30 cellular contexts compared by ENCODE assay signal in the genomic region with DNA sequence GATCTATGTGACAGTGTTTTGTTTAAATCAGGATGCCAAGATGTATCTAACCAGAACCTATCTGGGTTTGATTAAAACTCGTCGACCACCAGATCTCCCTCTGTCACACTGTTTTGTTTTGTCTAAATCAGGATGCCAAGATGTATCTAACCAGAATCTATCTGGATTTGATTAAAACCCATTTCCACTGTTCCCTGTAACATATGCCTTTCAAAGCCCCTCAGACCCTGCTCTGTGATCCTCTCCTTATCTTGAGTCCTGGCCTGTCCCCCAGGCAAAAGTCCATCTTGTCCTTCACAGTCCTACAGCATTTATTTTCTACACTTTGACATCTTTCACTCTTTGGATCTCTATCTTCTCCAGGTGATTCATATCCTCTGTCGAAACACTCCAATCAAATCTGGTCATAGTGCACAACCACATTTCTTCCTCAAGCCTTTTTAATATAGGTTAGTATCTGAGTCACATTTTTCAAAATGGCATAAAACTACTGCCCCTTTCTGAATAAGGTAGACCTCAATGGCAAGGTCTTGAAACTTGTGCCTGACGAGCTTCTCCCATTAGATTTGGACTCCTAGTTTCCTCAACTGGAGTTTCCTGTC. TPM values are rescaled to one million over a fixed set of nuclear protein-coding genes. Genes with fewer than 3 reads are reported as not detected.
DNase-seq lines count a peak whose midpoint lies in the region; ATAC-seq and TF ChIP-seq lines count a peak whose summit lies in the region.
"Had no signal": no experiment of that assay in that cellular context is flagged by ENCODE, and none has a peak within 500 bp of the region (broad histone marks: within the 10 kb centered on the region; RNA-seq: fewer than 3 reads in every experiment).

No MANE protein-coding gene starts in this region.

- TF ChIP-seq CTCF in neutrophil (IDR thresholded peaks at IDR 0.05) (no peak), A673 (conservative IDR thresholded peaks at IDR 0.05; ENCODE audit: low read depth, low read length) (no peak)

- H3K27me3 Mint-ChIP-seq in activated naive CD8-positive, alpha-beta T cell treated with anti-CD3 and anti-CD28 coated beads, Interleukin-2, amount 50 U/mL, for 24 hours, result no peaks in the 10 kb centered on the region
- H3K27me3 Mint-ChIP-seq: activated CD4-positive, alpha-beta memory T cell treated with anti-CD3 and anti-CD28 coated beads, Interleukin-2, amount 10 ng/mL, durations not matched to agents 7 days and 5 days; activated naive CD8-positive, alpha-beta T cell treated with anti-CD3 and anti-CD28 coated beads, Interleukin-2, amount 10 ng/mL, durations not matched to agents 7 days and 5 days had no signal

- H3K4me3 ChIP-seq in neutrophil (ENCODE audit: low read depth in 1 of 2, low read length in 1 of 2) (no peak overlapping the region), A673 (ENCODE audit: low read depth, low read length, poor library complexity, severe bottlenecking) (no peak overlapping the region)
- H3K4me3 ChIP-seq: BLaER1 treated with 17β-estradiol and CSF1 and Interleukin-3, amounts not matched to agents 10 nM and 100 nM; dorsolateral prefrontal cortex; heart right ventricle; SK-N-MC; smooth muscle cell; testis had no signal

- no peak for DNase-seq in activated naive CD4-positive, alpha-beta T cell treated with anti-CD3 and anti-CD28 coated beads, Interleukin-2, amount 50 U/mL, for 72 hours (ENCODE audit: low spot score in 2 of 2)
- no peak for DNase-seq in activated naive CD4-positive, alpha-beta T cell treated with anti-CD3 and anti-CD28 coated beads, Interleukin-2, amount 50 U/mL, for 16 hours
- DNase-seq in M059J (ENCODE audit: low read depth) (peak; percentile 39), A673 (ENCODE audit: low spot score) (no peak), SKM-1 (lab: John Stamatoyannopoulos, UW; ENCODE audit: unreplicated experiment) (no peak), NCI-H1105 (lab: John Stamatoyannopoulos, UW) (no peak)
- DNase-seq in activated naive CD8-positive, alpha-beta T cell treated with anti-CD3 and anti-CD28 coated beads, Interleukin-2, amount 50 U/mL, for 24 hours, result no peak
- DNase-seq: activated CD4-positive, alpha-beta memory T cell treated with anti-CD3 and anti-CD28 coated beads, Interleukin-2, amount 10 ng/mL, durations not matched to agents 7 days and 5 days; activated naive CD8-positive, alpha-beta T cell treated with anti-CD3 and anti-CD28 coated beads, Interleukin-2, amount 10 ng/mL, durations not matched to agents 7 days and 5 days; activated T-cell treated with anti-CD3 and anti-CD28 coated beads, Interleukin-2, amount 50 U/mL, for 4 hours; cerebellar nuclear complex; COR-L47; DMS79 treated with DMSO at 0.1 percent for 48 hours; dorsolateral prefrontal cortex; GOT3; heart right ventricle; KBM-7; mesendoderm; NCI-H1048; NCI-H187 treated with DMSO at 0.1 percent for 48 hours; NCI-H526 treated with DMSO at 0.1 percent for 48 hours; retina; stimulated activated CD4-positive, alpha-beta T cell treated with anti-CD3 and anti-CD28 coated beads, Interleukin-2, amount 100 ng/mL, for 24 hours; T-helper 9 cell; testis had no signal

- H3K4me1 Mint-ChIP-seq in activated naive CD8-positive, alpha-beta T cell treated with anti-CD3 and anti-CD28 coated beads, Interleukin-2, amount 50 U/mL, for 24 hours, result peaks cover 43% of the 10 kb centered on the region

- H3K27ac ChIP-seq in neutrophil, result peak overlapping the region; percentile 90
- no peak overlapping the region for H3K27ac ChIP-seq in A673 (ENCODE audit: low read depth, low read length, poor library complexity, severe bottlenecking)
- H3K27ac ChIP-seq: BLaER1 treated with 17β-estradiol and CSF1 and Interleukin-3, amounts not matched to agents 10 nM and 100 nM; dorsolateral prefrontal cortex; heart right ventricle; SK-N-MC; testis had no signal

- intact Hi-C loops in A673 (cut with micrococcal nuclease; ENCODE audit: unreplicated experiment), result no loop called here

- H3K27me3 ChIP-seq in neutrophil (no peaks in the 10 kb centered on the region), A673 (replicated peaks; ENCODE audit: insufficient read depth, low read depth, low read length, poor library complexity) (no peaks in the 10 kb centered on the region)
- H3K27me3 ChIP-seq: BLaER1 treated with 17β-estradiol and CSF1 and Interleukin-3, amounts not matched to agents 10 nM and 100 nM; dorsolateral prefrontal cortex; heart right ventricle; testis had no signal

- no peaks in the 10 kb centered on the region for H3K9me3 Mint-ChIP-seq in activated naive CD4-positive, alpha-beta T cell treated with anti-CD3 and anti-CD28 coated beads, Interleukin-2, amount 50 U/mL, for 72 hours
- H3K9me3 Mint-ChIP-seq in activated naive CD8-positive, alpha-beta T cell treated with anti-CD3 and anti-CD28 coated beads, Interleukin-2, amount 50 U/mL, for 24 hours, result no peaks in the 10 kb centered on the region
- H3K9me3 Mint-ChIP-seq: activated CD4-positive, alpha-beta memory T cell treated with anti-CD3 and anti-CD28 coated beads, Interleukin-2, amount 10 ng/mL, durations not matched to agents 7 days and 5 days; activated naive CD8-positive, alpha-beta T cell treated with anti-CD3 and anti-CD28 coated beads, Interleukin-2, amount 10 ng/mL, durations not matched to agents 7 days and 5 days; activated T-cell treated with anti-CD3 and anti-CD28 coated beads, Interleukin-2, amount 50 U/mL, for 4 hours; WTC11 had no signal

- no peaks in the 10 kb centered on the region for H3K9me3 ChIP-seq in neutrophil
- H3K9me3 ChIP-seq in A673 (ENCODE audit: low read depth, low read length, poor library complexity, severe bottlenecking), result no peaks in the 10 kb centered on the region
- H3K9me3 ChIP-seq: BLaER1 treated with 17β-estradiol and CSF1 and Interleukin-3, amounts not matched to agents 10 nM and 100 nM; heart right ventricle; testis had no signal

- POLR2A ChIA-PET in A673 (lab: Charles Lee; ENCODE audit: low non-redundant PET), result no interaction called here

- H3K4me3 Mint-ChIP-seq in activated naive CD8-positive, alpha-beta T cell treated with anti-CD3 and anti-CD28 coated beads, Interleukin-2, amount 50 U/mL, for 24 hours, result no peak overlapping the region
- H3K4me3 Mint-ChIP-seq: activated CD4-positive, alpha-beta memory T cell treated with anti-CD3 and anti-CD28 coated beads, Interleukin-2, amount 10 ng/mL, durations not matched to agents 7 days and 5 days; activated naive CD8-positive, alpha-beta T cell treated with anti-CD3 and anti-CD28 coated beads, Interleukin-2, amount 10 ng/mL, durations not matched to agents 7 days and 5 days; activated T-cell treated with anti-CD3 and anti-CD28 coated beads, Interleukin-2, amount 50 U/mL, for 4 hours; WTC11 had no signal

- H3K36me3 ChIP-seq in neutrophil, result peaks cover 64% of the 10 kb centered on the region
- H3K36me3 ChIP-seq in A673 (ENCODE audit: insufficient read depth, low read length, poor library complexity, severe bottlenecking), result peaks cover 75% of the 10 kb centered on the region

- H3K4me1 ChIP-seq in neutrophil (ENCODE audit: control insufficient read depth in 1 of 2, insufficient read depth in 1 of 2, low read depth in 1 of 2, low read length in 1 of 2) (peaks cover 18 to 19% of the 10 kb centered on the region in 2 experiments), A673 (ENCODE audit: insufficient read depth, low read length, poor library complexity, severe bottlenecking) (peaks cover 10% of the 10 kb centered on the region)
- H3K4me1 ChIP-seq: heart right ventricle, testis had no signal

- CTCF ChIA-PET in A673 (lab: Charles Lee), result no interaction called here

- ATAC-seq in activated naive CD4-positive, alpha-beta T cell treated with anti-CD3 and anti-CD28 coated beads, Interleukin-2, amount 50 U/mL, for 72 hours, result peak; percentile 16 to 28
- peak; percentile 12 for ATAC-seq in activated naive CD8-positive, alpha-beta T cell treated with anti-CD3 and anti-CD28 coated beads, Interleukin-2, amount 50 U/mL, for 24 hours
- ATAC-seq: activated T-cell treated with anti-CD3 and anti-CD28 coated beads, Interleukin-2, amount 50 U/mL, for 4 hours; heart right ventricle; WTC11 had no signal

- BruUV-seq in A673 (replicated peaks; lab: Mats Ljungman, UMichigan), result no TSS peak

- H3K27ac Mint-ChIP-seq in activated naive CD4-positive, alpha-beta T cell treated with anti-CD3 and anti-CD28 coated beads, Interleukin-2, amount 50 U/mL, for 72 hours, result peak overlapping the region; percentile 38 to 73
- peak overlapping the region; percentile 7 for H3K27ac Mint-ChIP-seq in activated naive CD8-positive, alpha-beta T cell treated with anti-CD3 and anti-CD28 coated beads, Interleukin-2, amount 50 U/mL, for 24 hours
- H3K27ac Mint-ChIP-seq: activated CD4-positive, alpha-beta memory T cell treated with anti-CD3 and anti-CD28 coated beads, Interleukin-2, amount 10 ng/mL, durations not matched to agents 7 days and 5 days; activated naive CD8-positive, alpha-beta T cell treated with anti-CD3 and anti-CD28 coated beads, Interleukin-2, amount 10 ng/mL, durations not matched to agents 7 days and 5 days; WTC11 had no signal

- H3K36me3 Mint-ChIP-seq in activated naive CD4-positive, alpha-beta T cell treated with anti-CD3 and anti-CD28 coated beads, Interleukin-2, amount 50 U/mL, for 72 hours, result peaks cover 42 to 68% of the 10 kb centered on the region in 2 donors
- H3K36me3 Mint-ChIP-seq in activated naive CD8-positive, alpha-beta T cell treated with anti-CD3 and anti-CD28 coated beads, Interleukin-2, amount 50 U/mL, for 24 hours (ENCODE audit: low read depth), result peaks cover 67% of the 10 kb centered on the region

RNA-seq across cellular contexts. Expression of a gene that starts 32.5 kb away (rescaled TPM):
- 10 to 100 TPM; 16.8 to 17.5 TPM for total RNA-seq in activated naive CD4-positive, alpha-beta T cell treated with anti-CD3 and anti-CD28 coated beads, Interleukin-2, amount 50 U/mL, for 72 hours
- total RNA-seq in M059J (2014; rRNA removed; shearing (Covaris generic)), result 34.6 and 64.3 TPM in 2 replicates
- total RNA-seq in A673 (2021), result 54.1 and 54.9 TPM in 2 replicates
